16 cellular contexts compared by ENCODE assay signal in the genomic region with DNA sequence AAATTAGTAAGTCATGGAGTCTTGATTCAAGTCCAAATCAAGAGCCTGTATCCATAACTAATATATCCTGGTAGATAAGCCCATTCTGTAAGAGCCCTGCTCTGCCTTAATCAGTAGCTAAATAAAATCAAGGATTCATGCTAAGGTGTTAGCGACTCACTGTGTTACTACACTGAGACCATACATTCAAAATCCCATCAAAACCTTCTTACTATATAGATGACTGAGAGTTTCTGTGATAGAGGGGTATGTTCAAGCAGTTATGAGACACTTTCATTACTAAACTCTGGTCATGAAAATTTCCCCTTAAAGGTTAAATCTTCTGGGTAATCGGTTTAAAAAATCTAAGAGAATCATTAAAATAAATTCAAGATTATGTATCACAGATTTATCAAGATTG.
"Had no signal": no experiment of that assay in that cellular context is flagged by ENCODE, and none has a peak within 500 bp of the region (broad histone marks: within the 10 kb centered on the region; RNA-seq: fewer than 3 reads in every experiment).

No MANE protein-coding gene starts in this region.

- H3K27ac ChIP-seq: esophagus muscularis mucosa, lower lobe of right lung, ovary, sigmoid colon, spleen, upper lobe of left lung had no signal

- H3K27me3 ChIP-seq: esophagus muscularis mucosa, ovary, sigmoid colon, spleen, upper lobe of left lung had no signal

- H3K9me3 Mint-ChIP-seq: activated T-cell treated with anti-CD3 and anti-CD28 coated beads, Interleukin-2, amount 50 U/mL, for 4 hours had no signal

- H3K4me1 Mint-ChIP-seq: activated B cell treated with CpG ODN at 0.5 μM for 24 hours; activated naive CD4-positive, alpha-beta T cell treated with anti-CD3 and anti-CD28 coated beads, Interleukin-2, amount 50 U/mL, for 24 hours; mesothelial cell of epicardium; stimulated activated naive CD8-positive, alpha-beta T cell treated with anti-CD3 and anti-CD28 coated beads, Interleukin-15, amount 100 ng/mL, for 72 hours had no signal

- H3K4me3 ChIP-seq: esophagus muscularis mucosa, lower lobe of right lung, ovary, sigmoid colon, spleen, upper lobe of left lung had no signal

- DNase-seq: activated B cell treated with CpG ODN at 0.5 μM for 24 hours; activated CD4-positive, alpha-beta T cell treated with anti-CD3 and anti-CD28 coated beads for 48 hours; activated CD8-positive, alpha-beta T cell treated with anti-CD3 and anti-CD28 coated beads for 36 hours; activated effector memory CD4-positive, alpha-beta T cell treated with Interleukin-2 at 50 U/mL for 16 hours; activated T-cell treated with anti-CD3 and anti-CD28 coated beads, Interleukin-2, amount 50 U/mL, for 4 hours; amniotic stem cell; left colon; lower lobe of right lung; ovary; sigmoid colon; spleen; stimulated activated naive CD8-positive, alpha-beta T cell treated with anti-CD3 and anti-CD28 coated beads, Interleukin-15, amount 100 ng/mL, for 72 hours; upper lobe of left lung had no signal

- ATAC-seq: activated CD8-positive, alpha-beta T cell treated with anti-CD3 and anti-CD28 coated beads for 36 hours; activated T-cell treated with anti-CD3 and anti-CD28 coated beads, Interleukin-2, amount 50 U/mL, for 4 hours; left colon; lower lobe of right lung; stimulated activated naive CD8-positive, alpha-beta T cell treated with anti-CD3 and anti-CD28 coated beads, Interleukin-15, amount 100 ng/mL, for 72 hours had no signal

- H3K36me3 Mint-ChIP-seq: activated naive CD4-positive, alpha-beta T cell treated with anti-CD3 and anti-CD28 coated beads, Interleukin-2, amount 50 U/mL, for 24 hours; mesothelial cell of epicardium had no signal

- H3K36me3 ChIP-seq: esophagus muscularis mucosa, lower lobe of right lung, ovary, sigmoid colon, spleen, upper lobe of left lung had no signal

- H3K27ac Mint-ChIP-seq: activated B cell treated with CpG ODN at 0.5 μM for 24 hours; activated CD8-positive, alpha-beta T cell treated with anti-CD3 and anti-CD28 coated beads for 36 hours; activated naive CD4-positive, alpha-beta T cell treated with anti-CD3 and anti-CD28 coated beads, Interleukin-2, amount 50 U/mL, for 24 hours; mesothelial cell of epicardium; stimulated activated naive CD8-positive, alpha-beta T cell treated with anti-CD3 and anti-CD28 coated beads, Interleukin-15, amount 100 ng/mL, for 72 hours had no signal

- H3K9me3 ChIP-seq: esophagus muscularis mucosa, lower lobe of right lung, ovary, sigmoid colon, upper lobe of left lung had no signal

- H3K4me3 Mint-ChIP-seq: activated B cell treated with CpG ODN at 0.5 μM for 24 hours; activated CD8-positive, alpha-beta T cell treated with anti-CD3 and anti-CD28 coated beads for 36 hours; activated naive CD4-positive, alpha-beta T cell treated with anti-CD3 and anti-CD28 coated beads, Interleukin-2, amount 50 U/mL, for 24 hours; activated T-cell treated with anti-CD3 and anti-CD28 coated beads, Interleukin-2, amount 50 U/mL, for 4 hours; mesothelial cell of epicardium; stimulated activated naive CD8-positive, alpha-beta T cell treated with anti-CD3 and anti-CD28 coated beads, Interleukin-15, amount 100 ng/mL, for 72 hours had no signal

- H3K27me3 Mint-ChIP-seq: activated B cell treated with CpG ODN at 0.5 μM for 24 hours; activated CD8-positive, alpha-beta T cell treated with anti-CD3 and anti-CD28 coated beads for 36 hours; activated naive CD4-positive, alpha-beta T cell treated with anti-CD3 and anti-CD28 coated beads, Interleukin-2, amount 50 U/mL, for 24 hours; stimulated activated naive CD8-positive, alpha-beta T cell treated with anti-CD3 and anti-CD28 coated beads, Interleukin-15, amount 100 ng/mL, for 72 hours had no signal

- H3K4me1 ChIP-seq: esophagus muscularis mucosa, lower lobe of right lung, sigmoid colon, spleen, upper lobe of left lung had no signal
